In genomic region chr5:117776977-117777376, GRCh38 we compare ENCODE assay signal across 14 cellular contexts.
"Had no signal": no experiment of that assay in that cellular context is flagged by ENCODE, and none has a peak within 500 bp of the region (broad histone marks: within the 10 kb centered on the region; RNA-seq: fewer than 3 reads in every experiment).

No MANE protein-coding gene starts in this region.

- H3K36me3 ChIP-seq: lower lobe of right lung, prostate gland, tibial nerve, vagina had no signal

- H3K4me3 ChIP-seq: dorsolateral prefrontal cortex, lower lobe of right lung, prostate gland, skin epidermis, tibial nerve, vagina had no signal

- H3K27me3 ChIP-seq: dorsolateral prefrontal cortex, tibial nerve, vagina had no signal

- ATAC-seq: left colon, lower lobe of right lung, right cardiac atrium had no signal

- DNase-seq: activated CD4-positive, alpha-beta T cell treated with anti-CD3 and anti-CD28 coated beads for 1 hour; activated CD4-positive, alpha-beta T cell treated with anti-CD3 and anti-CD28 coated beads, Interleukin-2, amount 50 U/mL, for 4 hours; activated naive CD4-positive, alpha-beta T cell treated with anti-CD3 and anti-CD28 coated beads, Interleukin-2, amount 10 ng/mL, durations not matched to agents 7 days and 5 days; dorsolateral prefrontal cortex; endodermal cell; left colon; lower lobe of right lung; right cardiac atrium; stimulated activated CD4-positive, alpha-beta T cell treated with anti-CD3 and anti-CD28 coated beads, Interleukin-4, amount 100 ng/mL, for 24 hours; stimulated activated naive CD4-positive, alpha-beta T cell had no signal
